10 cellular contexts compared by ENCODE assay signal in genomic region chr7:33043875-33044718, GRCh38. TPM values are rescaled to one million over a fixed set of nuclear protein-coding genes. Genes with fewer than 3 reads are reported as not detected.
DNase-seq lines count a peak whose midpoint lies in the region; ATAC-seq and TF ChIP-seq lines count a peak whose summit lies in the region.
"Had no signal": no experiment of that assay in that cellular context is flagged by ENCODE, and none has a peak within 500 bp of the region (broad histone marks: within the 10 kb centered on the region; RNA-seq: fewer than 3 reads in every experiment).

No MANE protein-coding gene starts in this region.

- H3K9me2 ChIP-seq in GM23338 (ENCODE audit: insufficient read depth) (no peaks in the 10 kb centered on the region), PC-9 (ENCODE audit: insufficient read depth) (no peaks in the 10 kb centered on the region)

- peaks cover 3% of the 10 kb centered on the region for H3K36me3 Mint-ChIP-seq in GM23338 (ENCODE audit: low read depth)

- no peak; the same call in 2 of the 3 replicates for ATAC-seq in GM23338
- ATAC-seq in heart left ventricle: peak; percentile 27 to 77 (median 54)
- ATAC-seq in GM21515 (IDR thresholded peaks at IDR 0.05; ENCODE audit: unreplicated experiment): no peak

- H3K9ac ChIP-seq in neuronal stem cell (ENCODE audit: low read depth, low read length, poor library complexity): no peak overlapping the region

- H3K79me2 ChIP-seq in GM23338 (replicated peaks; ENCODE audit: insufficient read depth): peaks cover 99% of the 10 kb centered on the region
- H3K79me2 ChIP-seq in PC-9 (ENCODE audit: low read depth): peaks cover 93% of the 10 kb centered on the region

- no peak overlapping the region for H2BK120ac ChIP-seq in neuronal stem cell (ENCODE audit: low read depth, low read length)

- no TSS peak for BruUV-seq in PC-9 (replicated peaks; lab: Mats Ljungman, UMichigan)

- H3K4me1 ChIP-seq in GM23338 (ENCODE audit: insufficient read depth): no peaks in the 10 kb centered on the region; the same call in 1 of the 2 replicates
- peaks cover 27% of the 10 kb centered on the region for H3K4me1 ChIP-seq in PC-9 (replicated peaks; ENCODE audit: insufficient read depth)
- peaks cover 0 to 53% (median 42%) of the 10 kb centered on the region in 12 donors for H3K4me1 ChIP-seq in heart left ventricle
- peaks cover 0 to 2% of the 10 kb centered on the region in 2 donors for H3K4me1 ChIP-seq in neuronal stem cell (ENCODE audit: control insufficient read depth in 2 of 2, insufficient read depth in 1 of 2, low read depth in 1 of 2, low read length in 2 of 2)

- H2BK5ac ChIP-seq in neuronal stem cell (ENCODE audit: low read length): no peak overlapping the region

- H2BK12ac ChIP-seq in neuronal stem cell (ENCODE audit: low read length): no peak overlapping the region

- no peak overlapping the region for H3K14ac ChIP-seq in neuronal stem cell (ENCODE audit: low read length)

- DNase-seq in GM23338 (ENCODE audit: low spot score) (no peak), PC-9 (peak in 1 of 2 experiments; percentile 23), heart left ventricle (no peak), renal cortical epithelial cell (ENCODE audit: low read depth) (peak; percentile 76), neuronal stem cell (ENCODE audit: low spot score) (no peak), NCI-H1436 (lab: John Stamatoyannopoulos, UW) (no peak), SK-N-DZ (ENCODE audit: low spot score) (no peak)
- DNase-seq: activated T-cell treated with anti-CD3 and anti-CD28 coated beads, Interleukin-2, amount 50 U/mL, for 24 hours; KG1 had no signal

- H3K4ac ChIP-seq in neuronal stem cell (ENCODE audit: low read length): no peak overlapping the region

- TF ChIP-seq POLR2A in heart left ventricle (IDR thresholded peaks at IDR 0.05): no peak

- H3K9me3 ChIP-seq in PC-9 (ENCODE audit: insufficient read depth, low read depth): no peaks in the 10 kb centered on the region
- H3K9me3 ChIP-seq in heart left ventricle: no peaks in the 10 kb centered on the region
- H3K9me3 ChIP-seq in neuronal stem cell (replicated peaks in 1 of 2; ENCODE audit: control insufficient read depth in 2 of 2, insufficient read depth in 1 of 2, low read depth in 1 of 2, low read length in 2 of 2): peaks cover 0 to 3% of the 10 kb centered on the region in 2 donors

- TF ChIP-seq CTCF in GM23338 (conservative IDR thresholded peaks at IDR 0.05; ENCODE audit: low read depth in 2 of 2) (no peak), PC-9 (conservative IDR thresholded peaks at IDR 0.05) (no peak), heart left ventricle (IDR thresholded peaks at IDR 0.05) (peak in 8 of 12 donors; percentile 9 to 44 (median 28))

- intact Hi-C loops in PC-9 (cut with micrococcal nuclease; ENCODE audit: unreplicated experiment): loop anchor here (5.0 to 10.0 kb wide), 3 partner anchors 102 to 549 kb away; partner anchors contain the start of genes AVL9, KBTBD2 and LSM5
- intact Hi-C loops in heart left ventricle (cut with DNase I): loop anchor here in 4 of 10 donors (5.0 to 10.0 kb wide), 3 partner anchors 87 to 199 kb away; partner anchors contain the start of gene FKBP9 (in 3 of the 4)

- H3K36me3 ChIP-seq in GM23338 (ENCODE audit: insufficient read depth): no peaks in the 10 kb centered on the region
- no peaks in the 10 kb centered on the region for H3K36me3 ChIP-seq in PC-9 (ENCODE audit: low read depth)
- H3K36me3 ChIP-seq in heart left ventricle: no peaks in the 10 kb centered on the region
- peaks cover 0 to 3% of the 10 kb centered on the region in 2 donors for H3K36me3 ChIP-seq in neuronal stem cell (replicated peaks in 1 of 2; ENCODE audit: control insufficient read depth in 2 of 2, insufficient read depth in 2 of 2, low read length in 2 of 2)

- peaks cover 6% of the 10 kb centered on the region for H3K4me1 Mint-ChIP-seq in GM23338

- H3K27ac ChIP-seq in GM23338 (ENCODE audit: low read depth) (0 out of 2 replicates have a peak overlapping the region, but pooled peaks have one; percentile 2), PC-9 (no peak overlapping the region), heart left ventricle (peak overlapping the region; percentile 14 to 76 (median 54)), neuronal stem cell (replicated peaks; ENCODE audit: low read length) (no peak overlapping the region)

- H2AFZ ChIP-seq in GM23338: no peak overlapping the region
- no peak overlapping the region for H2AFZ ChIP-seq in PC-9
- H2AFZ ChIP-seq in neuronal stem cell (ENCODE audit: low read length): no peak overlapping the region

- no peak overlapping the region for H3K4me3 Mint-ChIP-seq in GM23338
- H3K4me3 Mint-ChIP-seq: activated T-cell treated with anti-CD3 and anti-CD28 coated beads, Interleukin-2, amount 50 U/mL, for 24 hours had no signal

- H3K4me2 ChIP-seq in GM23338 (no peak overlapping the region), PC-9 (peak overlapping the region; percentile 5; the same call in 1 of the 2 replicates), neuronal stem cell (ENCODE audit: insufficient read depth, low read length, poor library complexity, severe bottlenecking) (no peak overlapping the region)

- H3K27me3 ChIP-seq in GM23338 (ENCODE audit: insufficient read depth): no peaks in the 10 kb centered on the region
- H3K27me3 ChIP-seq in PC-9 (ENCODE audit: insufficient read depth, low read depth): no peaks in the 10 kb centered on the region
- H3K27me3 ChIP-seq in heart left ventricle: no peaks in the 10 kb centered on the region
- no peaks in the 10 kb centered on the region for H3K27me3 ChIP-seq in neuronal stem cell (ENCODE audit: control insufficient read depth in 3 of 3, insufficient read depth in 3 of 3, low read depth in 1 of 3, low read length in 3 of 3)

- CTCF ChIA-PET in PC-9 (lab: Charles Lee): no interaction called here

- no peak overlapping the region for H3K18ac ChIP-seq in neuronal stem cell (ENCODE audit: low read length)

- no peaks in the 10 kb centered on the region for H3K27me3 Mint-ChIP-seq in GM23338 (ENCODE audit: insufficient read depth, low read depth, poor library complexity)
- H3K27me3 Mint-ChIP-seq: activated T-cell treated with anti-CD3 and anti-CD28 coated beads, Interleukin-2, amount 50 U/mL, for 24 hours had no signal

- peaks cover 3% of the 10 kb centered on the region for H3K79me1 ChIP-seq in neuronal stem cell (ENCODE audit: low read depth, low read length)

- H2BK15ac ChIP-seq in neuronal stem cell (ENCODE audit: low read length): no peak overlapping the region

- no peaks in the 10 kb centered on the region for H3K9me3 Mint-ChIP-seq in GM23338
- H3K9me3 Mint-ChIP-seq: activated T-cell treated with anti-CD3 and anti-CD28 coated beads, Interleukin-2, amount 50 U/mL, for 24 hours had no signal

- H4K8ac ChIP-seq in neuronal stem cell (ENCODE audit: low read depth, low read length): no peak overlapping the region

- H3K23ac ChIP-seq in neuronal stem cell (ENCODE audit: low read depth, low read length, poor library complexity): no peak overlapping the region

- POLR2A ChIA-PET in PC-9 (lab: Charles Lee; ENCODE audit: unreplicated experiment): interaction anchor here (0.6 kb wide), 1 partner anchor 12 kb away, joined by 4 read pairs; no protein-coding TSS in a partner anchor

- no peak overlapping the region for H4K91ac ChIP-seq in neuronal stem cell (ENCODE audit: low read depth, low read length, poor library complexity)

- H4K20me1 ChIP-seq in GM23338 (replicated peaks; ENCODE audit: insufficient read depth) (peaks cover 58% of the 10 kb centered on the region), PC-9 (ENCODE audit: insufficient read depth) (peaks cover 20% of the 10 kb centered on the region)

- 50 to 64% (median 54%) methylated on average over 6 of the region's 6 CpGs for WGBS in heart left ventricle, 4 donors
- WGBS in neuronal stem cell (ENCODE audit: extremely low coverage in 2 of 2, insufficient read length in 2 of 2, insufficient replicate concordance in 1 of 2), 2 donors: no CpG with 5 or more reads among the region's 6 CpGs

- H3F3A ChIP-seq in GM23338 (replicated peaks; ENCODE audit: low read depth) (no peaks in the 10 kb centered on the region), PC-9 (ENCODE audit: insufficient read depth, low read depth) (no peaks in the 10 kb centered on the region; the same call in 1 of the 2 replicates)

- H3K4me3 ChIP-seq in GM23338 (no peak overlapping the region), PC-9 (no peak overlapping the region), heart left ventricle (no peak overlapping the region), neuronal stem cell (ENCODE audit: low read length in 2 of 2) (no peak overlapping the region)

- H3K27ac Mint-ChIP-seq in GM23338: no peak overlapping the region

- H2AK5ac ChIP-seq in neuronal stem cell (ENCODE audit: low read depth, low read length): no peak overlapping the region

TF ChIP-seq in GM23338, 12 proteins besides CTCF, POLR2A, EP300 and RAD21 (continues in another document):
- TF ChIP-seq STAT1 (IDR thresholded peaks at IDR 0.05; ENCODE audit: unreplicated experiment) (no peak), NANOG (IDR thresholded peaks at IDR 0.05; ENCODE audit: borderline replicate concordance) (no peak), ZNF114 (CRISPR knock-in tag; IDR thresholded peaks at IDR 0.05) (no peak)

RNA-seq across cellular contexts. Expression of gene NT5C3A, which starts 18.5 kb away (rescaled TPM):
- total RNA-seq in GM23338 (2014; rRNA removed; shearing (Covaris generic)): 28.5 and 36.8 TPM in 2 replicates
- 42.8 and 45.8 TPM in 2 replicates for polyA plus RNA-seq in GM23338 (2016; fragmentation: Nextera tagmentation; extraction: Ambion mirVana)
- total RNA-seq in PC-9 (2021): 43.8 and 60.4 TPM in 2 replicates
- total RNA-seq in heart left ventricle: 10 to 100 TPM; 13.4 to 32.2 (median 20.1) TPM
- 10 to 100 TPM; 13.1 to 14.6 TPM for polyA plus RNA-seq in heart left ventricle
- 26.5 and 67.7 TPM in 2 replicates for total RNA-seq in renal cortical epithelial cell
- polyA plus RNA-seq in neuronal stem cell (2013, experiment 1 of 2): 34.4 TPM
- polyA plus RNA-seq in neuronal stem cell (2013, experiment 2 of 2): 35.9 TPM
- polyA plus RNA-seq in SK-N-DZ (2014; cell fraction: cytosol; rRNA removed): 74.0 and 94.0 TPM in 2 replicates
- polyA plus RNA-seq in SK-N-DZ (2014; cell fraction: nucleus; rRNA removed): 58.3 and 72.0 TPM in 2 replicates

Comparison
In these comparisons a context has a peak if more than half of its experiments do, and no peak if none do; other contexts are left out.
1. ATAC-seq: peak in heart left ventricle (4 of 4); none in GM23338 (single experiment) and GM21515 (single experiment).
2. H3K27ac ChIP-seq: peak in GM23338 (single experiment) and heart left ventricle (12 of 12); none in PC-9 (single experiment) and neuronal stem cell (single experiment).
3. CTCF ChIP-seq: peak in heart left ventricle (8 of 12); none in GM23338 (0 of 2) and PC-9 (single experiment).